19 cellular contexts compared by ENCODE assay signal in the genomic region with DNA sequence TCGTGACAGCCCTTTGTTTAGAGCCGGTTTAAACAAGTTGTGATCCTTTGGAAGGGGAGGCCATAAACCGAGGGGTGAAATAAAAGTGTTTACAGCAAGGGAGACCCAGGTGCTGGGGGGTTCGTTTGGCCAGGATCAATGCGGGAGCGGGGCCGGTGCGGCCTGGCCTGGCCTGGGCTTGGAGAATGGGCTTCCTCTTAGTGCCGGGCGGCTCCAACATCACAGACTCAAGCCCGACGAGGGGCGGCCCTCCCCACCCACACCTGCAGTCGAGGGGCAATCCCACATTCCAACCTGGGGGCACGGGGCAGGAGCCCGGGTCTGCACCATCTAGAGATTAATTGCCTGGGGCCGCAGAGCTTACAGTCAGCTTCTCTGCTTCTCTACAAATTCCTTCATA. TPM values are rescaled to one million over a fixed set of nuclear protein-coding genes. Genes with fewer than 3 reads are reported as not detected.
A peak's percentile ranks its signal among the peaks of the same experiment; 100 is the strongest.
DNase-seq lines count a peak whose midpoint lies in the region; ATAC-seq, FAIRE-seq and TF ChIP-seq lines count a peak whose summit lies in the region.
"Had no signal": no experiment of that assay in that cellular context is flagged by ENCODE, and none has a peak within 500 bp of the region (broad histone marks: within the 10 kb centered on the region; RNA-seq: fewer than 3 reads in every experiment).

No MANE protein-coding gene starts in this region.

- H3K27ac Mint-ChIP-seq in T-helper 2 cell treated with Interferon-gamma antibody and Interleukin-4, amounts not matched to agents 5 μg/mL and 100 μg/mL, for 36 hours: no peak overlapping the region
- H3K27ac Mint-ChIP-seq: CD4-positive, alpha-beta T cell had no signal

- H3K9me3 ChIP-seq in HepG2 (ENCODE audit: low read length) (no peaks in the 10 kb centered on the region), right lobe of liver (no peaks in the 10 kb centered on the region), neuron (ENCODE audit: low read length) (no peaks in the 10 kb centered on the region)
- H3K9me3 ChIP-seq: A549, Caco-2 had no signal

- no peak for ATAC-seq in HepG2
- no peak for ATAC-seq in right lobe of liver
- ATAC-seq: A549 had no signal

- no peak overlapping the region for H3K9ac ChIP-seq in HepG2 (ENCODE audit: insufficient read depth, low read depth, low read length)

- H4K20me1 ChIP-seq in HepG2 (ENCODE audit: insufficient read depth, low read length): no peaks in the 10 kb centered on the region

- CTCF ChIA-PET in HepG2 (lab: Yijun Ruan, JAX; ENCODE audit: low intra/inter-chr PET ratio, low total read pairs): no interaction called here

- TF ChIP-seq RAD21 in HepG2 (CRISPR knock-in tag; IDR thresholded peaks at IDR 0.05): no peak

- no peaks in the 10 kb centered on the region for H3K27me3 ChIP-seq in HepG2 (ENCODE audit: control insufficient read depth in 1 of 2, insufficient read depth in 2 of 2, low read length in 2 of 2)
- H3K27me3 ChIP-seq in right lobe of liver: no peaks in the 10 kb centered on the region
- H3K27me3 ChIP-seq in neuron (ENCODE audit: insufficient read depth, low read length): peaks cover 12% of the 10 kb centered on the region

- TF ChIP-seq POLR2A in HepG2 (IDR thresholded peaks at IDR 0.05; ENCODE audit: insufficient read depth in 1 of 2, low read depth in 2 of 2, low read length in 2 of 2) (no peak), right lobe of liver (IDR thresholded peaks at IDR 0.05) (no peak)

- H3K36me3 Mint-ChIP-seq in T-helper 2 cell treated with Interferon-gamma antibody and Interleukin-4, amounts not matched to agents 5 μg/mL and 100 μg/mL, for 36 hours (ENCODE audit: low read depth): no peaks in the 10 kb centered on the region

- H3K4me3 ChIP-seq in HepG2 (replicated peaks in 1 of 3; ENCODE audit: insufficient read depth in 1 of 3, low read depth in 2 of 3, low read length in 3 of 3) (no peak overlapping the region; a peak in 1 of 6 replicates), right lobe of liver (no peak overlapping the region), neuron (ENCODE audit: low read length) (no peak overlapping the region)
- H3K4me3 ChIP-seq: A549 had no signal

- H2AFZ ChIP-seq in HepG2 (ENCODE audit: low read length) (no peak overlapping the region), neuron (ENCODE audit: low read depth, low read length) (peak overlapping the region; percentile 27)

- H3K4me1 ChIP-seq in HepG2 (ENCODE audit: insufficient read depth, low read length) (peaks cover 65% of the 10 kb centered on the region), right lobe of liver (peaks cover 0 to 11% (median 4%) of the 10 kb centered on the region in 4 donors), neuron (ENCODE audit: insufficient read depth, low read length) (no peaks in the 10 kb centered on the region)

- no peaks in the 10 kb centered on the region for H3K36me3 ChIP-seq in HepG2 (replicated peaks in 1 of 2; ENCODE audit: control insufficient read depth in 1 of 2, insufficient read depth in 2 of 2, low read length in 2 of 2)
- H3K36me3 ChIP-seq in right lobe of liver: no peaks in the 10 kb centered on the region
- no peaks in the 10 kb centered on the region for H3K36me3 ChIP-seq in neuron (ENCODE audit: insufficient read depth, low read length)

- POLR2A ChIA-PET in HepG2 (lab: Yijun Ruan, JAX): interaction anchor here (4.8 kb wide), 1 partner anchor 15 kb away, joined by 28 read pairs; no protein-coding TSS in a partner anchor

- H3K27me3 Mint-ChIP-seq in T-helper 2 cell treated with Interferon-gamma antibody and Interleukin-4, amounts not matched to agents 5 μg/mL and 100 μg/mL, for 36 hours (ENCODE audit: low read depth): peaks cover 6% of the 10 kb centered on the region

- in situ Hi-C loops in HepG2 (cut with HindIII; ENCODE audit: extremely low pct_ligation_motif_present, low pct_unique_long_range_greater_than_20kb): no loop called here

- intact Hi-C loops in HepG2 (cut with micrococcal nuclease; ENCODE audit: unreplicated experiment): loop anchor here (5.0 kb wide), 1 partner anchor 391 kb away; no protein-coding TSS in a partner anchor
- intact Hi-C loops in right lobe of liver (cut with DNase I): no loop called here

- TF ChIP-seq CTCF in HepG2 (CRISPR knock-in tag; IDR thresholded peaks at IDR 0.05): no peak
- TF ChIP-seq CTCF in right lobe of liver (IDR thresholded peaks at IDR 0.05): no peak

- H3K27ac ChIP-seq in HepG2 (ENCODE audit: extremely low read length, insufficient read depth, low read length) (no peak overlapping the region), right lobe of liver (no peak overlapping the region)
- H3K27ac ChIP-seq: 22Rv1, A549, C4-2B had no signal

- FAIRE-seq in HepG2 (lab: Jason Lieb, UNC): no peak
- FAIRE-seq: A549, D721Med, HTR-8/SVneo had no signal

- H3K4me1 Mint-ChIP-seq in T-helper 2 cell treated with Interferon-gamma antibody and Interleukin-4, amounts not matched to agents 5 μg/mL and 100 μg/mL, for 36 hours (ENCODE audit: low read depth): peaks cover 1% of the 10 kb centered on the region

- no peak for DNase-seq in HepG2 (ENCODE audit: low spot score)
- no peak for DNase-seq in right lobe of liver
- DNase-seq in islet precursor cell: peak; percentile 86
- no peak for DNase-seq in cortex of kidney (lab: John Stamatoyannopoulos, UW)
- DNase-seq in T-helper 2 cell treated with Interferon-gamma antibody and Interleukin-4, amounts not matched to agents 5 μg/mL and 100 μg/mL, for 36 hours (ENCODE audit: low spot score): no peak
- DNase-seq in SW 1271 (lab: John Stamatoyannopoulos, UW): no peak
- DNase-seq in RPMI8226: no peak
- DNase-seq: AML-193; Caco-2; CD4-positive, alpha-beta T cell; DMS79; GF-D8; HCEC 1CT had no signal

- no peaks in the 10 kb centered on the region for H3K79me2 ChIP-seq in HepG2 (ENCODE audit: insufficient read depth, low read length)

- peak overlapping the region; percentile 73 for H3K4me2 ChIP-seq in HepG2 (ENCODE audit: low read depth, low read length)
- H3K4me2 ChIP-seq: A549 had no signal

- no TSS peak for BruUV-seq in HepG2 (replicated peaks; lab: Mats Ljungman, UMichigan)

- H3K4me3 Mint-ChIP-seq in T-helper 2 cell treated with Interferon-gamma antibody and Interleukin-4, amounts not matched to agents 5 μg/mL and 100 μg/mL, for 36 hours: no peak overlapping the region
- H3K4me3 Mint-ChIP-seq: CD4-positive, alpha-beta T cell had no signal

- TF ChIP-seq EP300 in HepG2 (IDR thresholded peaks at IDR 0.05; ENCODE audit: low read depth in 2 of 2, low read length in 2 of 2) (no peak), HepG2 (CRISPR knock-in tag; IDR thresholded peaks at IDR 0.05; ENCODE audit: borderline replicate concordance) (no peak)

- H3K9me3 Mint-ChIP-seq in T-helper 2 cell treated with Interferon-gamma antibody and Interleukin-4, amounts not matched to agents 5 μg/mL and 100 μg/mL, for 36 hours: no peaks in the 10 kb centered on the region
- H3K9me3 Mint-ChIP-seq: CD4-positive, alpha-beta T cell had no signal

- 66% methylated on average over 8 of the region's 17 CpGs for WGBS in HepG2 (ENCODE audit: low lambda C conversion rate)
- WGBS in right lobe of liver (ENCODE audit: insufficient coverage, low coverage, low lambda C conversion rate, missing lambda C conversion rate): 78% methylated on average over 4 of the region's 17 CpGs

TF ChIP-seq in HepG2, 621 proteins besides CTCF, POLR2A, EP300 and RAD21 (continues in another document):
- no peak for TF ChIP-seq ZNF207 (IDR thresholded peaks at IDR 0.05; ENCODE audit: borderline replicate concordance)
- TF ChIP-seq RBAK (CRISPR knock-in tag; IDR thresholded peaks at IDR 0.05): no peak
- TF ChIP-seq ZSCAN30 (CRISPR knock-in tag; IDR thresholded peaks at IDR 0.05): no peak
- TF ChIP-seq TERF1 (CRISPR knock-in tag; IDR thresholded peaks at IDR 0.05): no peak

RNA-seq across cellular contexts. Expression of gene GTF3A, which starts 42.8 kb away (rescaled TPM):
- total RNA-seq in HepG2 (2016; rRNA removed; fragmentation: Illumina TruSeq; extraction: Trizol) (122 and 176 TPM in 2 replicates), right lobe of liver (100 to 1,000 TPM in 2 of 6 experiments, 10 to 100 TPM in 4; 50.2 to 216 (median 64.9) TPM)
- total RNA-seq in HepG2 (2016; cell fraction: cytosol; rRNA removed; fragmentation: Illumina TruSeq; extraction: Trizol; ENCODE audit: low read depth): 1,005 and 1,074 TPM in 2 replicates
- 110 and 173 TPM in 2 replicates for total RNA-seq in HepG2 (2016; cell fraction: insoluble cytoplasmic fraction; rRNA removed; fragmentation: Illumina TruSeq; extraction: Trizol)
- 817 and 824 TPM in 2 replicates for total RNA-seq in HepG2 (2016; cell fraction: membrane; rRNA removed; fragmentation: Illumina TruSeq; extraction: Trizol)
- total RNA-seq in HepG2 (2016; cell fraction: nucleus; rRNA removed; fragmentation: Illumina TruSeq; extraction: Trizol): 71.9 and 77.8 TPM in 2 replicates
- 36.0 and 42.1 TPM in 2 replicates for polyA plus RNA-seq in HepG2 (2011; rRNA removed)
- polyA plus RNA-seq in HepG2 (2011; cell fraction: cytosol; rRNA removed): 36.5 and 39.7 TPM in 2 replicates
- polyA plus RNA-seq in HepG2 (2011; cell fraction: nucleus; rRNA removed): 30.0 and 32.8 TPM in 2 replicates
- 67.4 and 79.3 TPM in 2 replicates for polyA plus RNA-seq in HepG2 (2012)
- polyA plus RNA-seq in HepG2 (2016; cell fraction: cytosol; fragmentation: Illumina TruSeq; extraction: Trizol; ENCODE audit: low read depth): 1,318 and 1,338 TPM in 2 replicates
- polyA plus RNA-seq in HepG2 (2016; cell fraction: insoluble cytoplasmic fraction; fragmentation: Illumina TruSeq; extraction: Trizol; ENCODE audit: low read depth): 121 and 126 TPM in 2 replicates
- polyA plus RNA-seq in HepG2 (2016; cell fraction: membrane; fragmentation: Illumina TruSeq; extraction: Trizol; ENCODE audit: low read depth): 873 and 884 TPM in 2 replicates
- 118 and 129 TPM in 2 replicates for polyA plus RNA-seq in HepG2 (2016; cell fraction: nucleus; fragmentation: Illumina TruSeq; extraction: Trizol; ENCODE audit: insufficient read depth, low read depth)
- 25.1 and 47.9 TPM in 2 replicates for polyA minus RNA-seq in HepG2 (2011; rRNA and poly(A)+ RNA removed; ENCODE audit: low replicate concordance)
- 16.9 and 22.6 TPM in 2 replicates for polyA minus RNA-seq in HepG2 (2011; cell fraction: cytosol; rRNA and poly(A)+ RNA removed)
- polyA minus RNA-seq in HepG2 (2011; cell fraction: nucleus; rRNA and poly(A)+ RNA removed): 16.4 and 20.8 TPM in 2 replicates
